8 cellular contexts compared by ENCODE assay signal in genomic region chr6:32968093-32968769, GRCh38. TPM values are rescaled to one million over a fixed set of nuclear protein-coding genes. Genes with fewer than 3 reads are reported as not detected.
DNase-seq lines count a peak whose midpoint lies in the region; ATAC-seq and TF ChIP-seq lines count a peak whose summit lies in the region.

BRD2 (plus strand) TSS chr6:32968594; CDS start chr6:32972899, 4,305 bp downstream.

- POLR2A ChIA-PET in naive thymus-derived CD4-positive, alpha-beta T cell (lab: Charles Lee), result interaction anchor here (0.5 to 25.6 kb wide), 13 partner anchors 12 to 1070 kb away, joined by 3 to 638 read pairs (median 9); partner anchors contain the start of genes GPSM3, HLA-DMA, HLA-DMB and PSMB8

- DNase-seq in Calu3 (peak; percentile 99), Kasumi-1 (lab: John Stamatoyannopoulos, UW) (peak; percentile 89 to 93), RPMI8226 (peak; percentile 98), fibroblast of gingiva (ENCODE audit: low read depth) (peak; percentile 95)
- peak; percentile 91 to 97 for DNase-seq in activated T-helper 1 cell treated with anti-CD3 and anti-CD28 coated beads, Interleukin-2, amount 50 U/mL, for 16 hours (ENCODE audit: low read depth in 1 of 2, low spot score in 1 of 2)
- DNase-seq in naive thymus-derived CD4-positive, alpha-beta T cell, result peak; percentile 94 to 99 (median 98)

- peaks cover 66% of the 10 kb centered on the region for H3K36me3 Mint-ChIP-seq in Calu3 (ENCODE audit: insufficient read depth, unreplicated experiment)
- H3K36me3 Mint-ChIP-seq in naive thymus-derived CD4-positive, alpha-beta T cell, result peaks cover 0 to 29% (median 7%) of the 10 kb centered on the region in 5 donors
- H3K36me3 Mint-ChIP-seq in stimulated activated memory B cell treated with anti-CD40 and anti-IgM and Interleukin-4, amounts not matched to agents 10 μg/mL and 1 μg/mL and 100 μg/mL, for 72 hours, result peaks cover 42% of the 10 kb centered on the region

- peaks cover 0 to 21% (median 0%) of the 10 kb centered on the region in 3 experiments for H3K36me3 ChIP-seq in naive thymus-derived CD4-positive, alpha-beta T cell (ENCODE audit: control insufficient read depth in 2 of 3, insufficient read depth in 3 of 3, low read length in 3 of 3)

- no peaks in the 10 kb centered on the region for H3K9me3 ChIP-seq in naive thymus-derived CD4-positive, alpha-beta T cell (ENCODE audit: control insufficient read depth in 2 of 3, low read length in 3 of 3)

- peak; percentile 37 for ATAC-seq in GM21723 (IDR thresholded peaks at IDR 0.05; ENCODE audit: unreplicated experiment)
- peak; percentile 58 for ATAC-seq in naive thymus-derived CD4-positive, alpha-beta T cell
- ATAC-seq in stimulated activated memory B cell treated with anti-CD40 and anti-IgM and Interleukin-4, amounts not matched to agents 10 μg/mL and 1 μg/mL and 100 μg/mL, for 72 hours, result peak; percentile 65

- H3K4me1 Mint-ChIP-seq in Calu3 (ENCODE audit: low read depth, unreplicated experiment), result peaks cover 41% of the 10 kb centered on the region
- peaks cover 34 to 44% (median 38%) of the 10 kb centered on the region in 7 donors for H3K4me1 Mint-ChIP-seq in naive thymus-derived CD4-positive, alpha-beta T cell
- H3K4me1 Mint-ChIP-seq in stimulated activated memory B cell treated with anti-CD40 and anti-IgM and Interleukin-4, amounts not matched to agents 10 μg/mL and 1 μg/mL and 100 μg/mL, for 72 hours, result peaks cover 38% of the 10 kb centered on the region

- H3K4me3 Mint-ChIP-seq in Calu3 (ENCODE audit: low read depth, unreplicated experiment), result peak within 1 kb of the TSS; percentile 77
- H3K4me3 Mint-ChIP-seq in naive thymus-derived CD4-positive, alpha-beta T cell, result peak within 1 kb of the TSS; percentile 86 to 99 (median 96)
- peak within 1 kb of the TSS; percentile 89 for H3K4me3 Mint-ChIP-seq in stimulated activated memory B cell treated with anti-CD40 and anti-IgM and Interleukin-4, amounts not matched to agents 10 μg/mL and 1 μg/mL and 100 μg/mL, for 72 hours

- H3K27me3 ChIP-seq in naive thymus-derived CD4-positive, alpha-beta T cell (ENCODE audit: control insufficient read depth in 2 of 2, insufficient read depth in 2 of 2, low read length in 2 of 2), result no peaks in the 10 kb centered on the region

- no peaks in the 10 kb centered on the region for H3K9me3 Mint-ChIP-seq in Calu3 (ENCODE audit: low read depth, unreplicated experiment)
- H3K9me3 Mint-ChIP-seq in naive thymus-derived CD4-positive, alpha-beta T cell, result peaks cover 0 to 20% (median 0%) of the 10 kb centered on the region in 11 donors
- H3K9me3 Mint-ChIP-seq in stimulated activated memory B cell treated with anti-CD40 and anti-IgM and Interleukin-4, amounts not matched to agents 10 μg/mL and 1 μg/mL and 100 μg/mL, for 72 hours, result no peaks in the 10 kb centered on the region

- peak within 1 kb of the TSS; percentile 94 for H3K27ac ChIP-seq in naive thymus-derived CD4-positive, alpha-beta T cell (ENCODE audit: low read depth, low read length)

- H3K4me3 ChIP-seq in naive thymus-derived CD4-positive, alpha-beta T cell (ENCODE audit: low read length), result peak within 1 kb of the TSS; percentile 98

- CTCF ChIA-PET in Calu3 (lab: Charles Lee), result interaction anchor here (0.7 to 11.8 kb wide), 7 partner anchors 13 to 130 kb away, joined by 3 to 143 read pairs (median 4); partner anchors contain the start of genes HLA-DMA and TAP2
- CTCF ChIA-PET in naive thymus-derived CD4-positive, alpha-beta T cell (lab: Charles Lee), result interaction anchor here (0.6 to 14.2 kb wide), 13 partner anchors 13 to 204 kb away, joined by 3 to 229 read pairs (median 4); partner anchors contain the start of genes HLA-DMA and TAP2

- H3K4me1 ChIP-seq in naive thymus-derived CD4-positive, alpha-beta T cell (ENCODE audit: control insufficient read depth in 2 of 2, insufficient read depth in 2 of 2, low read length in 2 of 2), result peaks cover 21 to 31% of the 10 kb centered on the region in 2 donors

- no peaks in the 10 kb centered on the region for H3K27me3 Mint-ChIP-seq in Calu3 (ENCODE audit: unreplicated experiment)
- peaks cover 0 to 5% (median 0%) of the 10 kb centered on the region in 5 donors for H3K27me3 Mint-ChIP-seq in naive thymus-derived CD4-positive, alpha-beta T cell
- no peaks in the 10 kb centered on the region for H3K27me3 Mint-ChIP-seq in stimulated activated memory B cell treated with anti-CD40 and anti-IgM and Interleukin-4, amounts not matched to agents 10 μg/mL and 1 μg/mL and 100 μg/mL, for 72 hours

- no peak for TF ChIP-seq CTCF in Calu3 (IDR thresholded peaks at IDR 0.05; ENCODE audit: unreplicated experiment)

- H3K27ac Mint-ChIP-seq in Calu3 (ENCODE audit: unreplicated experiment), result peak within 1 kb of the TSS; percentile 85
- peak within 1 kb of the TSS; percentile 78 to 100 (median 98) for H3K27ac Mint-ChIP-seq in naive thymus-derived CD4-positive, alpha-beta T cell
- peak within 1 kb of the TSS; percentile 99 for H3K27ac Mint-ChIP-seq in stimulated activated memory B cell treated with anti-CD40 and anti-IgM and Interleukin-4, amounts not matched to agents 10 μg/mL and 1 μg/mL and 100 μg/mL, for 72 hours

- intact Hi-C loops in Calu3 (cut with micrococcal nuclease; ENCODE audit: unreplicated experiment), result no loop called here
- intact Hi-C loops in naive thymus-derived CD4-positive, alpha-beta T cell (cut with micrococcal nuclease), result loop anchor here (1.0 to 5.0 kb wide), 7 partner anchors 16 to 1069 kb away; partner anchors contain the start of genes AGPAT1 (in 1 of the 2), PHF1 (in 1 of the 2), RNF5 (in 1 of the 2) and RXRB (in 1 of the 2)

- TSS peak; percentile 27 for BruUV-seq in Calu3 (replicated peaks; lab: Mats Ljungman, UMichigan)

RNA-seq across cellular contexts. Expression of gene BRD2, which starts in this region (rescaled TPM):
- 351 and 356 TPM in 2 replicates for total RNA-seq in Calu3 (2022)
- 100 to 1,000 TPM; 275 to 391 (median 360) TPM for total RNA-seq in naive thymus-derived CD4-positive, alpha-beta T cell
- polyA plus RNA-seq in naive thymus-derived CD4-positive, alpha-beta T cell, result 10 to 100 TPM; 33.4 to 82.6 TPM

Comparison
In these comparisons a context has a peak if more than half of its experiments do, and no peak if none do; other contexts are left out.
1. Peak in every context shown above with its lines: DNase-seq, ATAC-seq, H3K4me3 ChIP-seq and H3K27ac ChIP-seq.